In genomic region chr18:11104307-11104706, GRCh38 we compare ENCODE assay signal across 17 cellular contexts. TPM values are rescaled to one million over a fixed set of nuclear protein-coding genes. Genes with fewer than 3 reads are reported as not detected.
DNase-seq lines count a peak whose midpoint lies in the region; ATAC-seq and TF ChIP-seq lines count a peak whose summit lies in the region.
"Had no signal": no experiment of that assay in that cellular context is flagged by ENCODE, and none has a peak within 500 bp of the region (broad histone marks: within the 10 kb centered on the region; RNA-seq: fewer than 3 reads in every experiment).

No MANE protein-coding gene starts in this region.

- no peak overlapping the region for H3K4me3 Mint-ChIP-seq in glutamatergic neuron (ENCODE audit: unreplicated experiment)
- H3K4me3 Mint-ChIP-seq: CD8-positive, alpha-beta T cell had no signal

- no peaks in the 10 kb centered on the region for H3K4me1 Mint-ChIP-seq in glutamatergic neuron (ENCODE audit: low read depth, unreplicated experiment)

- TF ChIP-seq CTCF in glutamatergic neuron (IDR thresholded peaks at IDR 0.05; ENCODE audit: partially characterized antibody, unreplicated experiment) = no peak

- H3K9me3 Mint-ChIP-seq in glutamatergic neuron (ENCODE audit: unreplicated experiment) = peaks cover 2% of the 10 kb centered on the region
- H3K9me3 Mint-ChIP-seq: CD8-positive, alpha-beta T cell had no signal

- ATAC-seq in HG03175 (IDR thresholded peaks at IDR 0.05; ENCODE audit: unreplicated experiment) = no peak
- ATAC-seq: CD8-positive, alpha-beta T cell; K562; Panc1 had no signal

- no peaks in the 10 kb centered on the region for H3K36me3 Mint-ChIP-seq in glutamatergic neuron (ENCODE audit: unreplicated experiment)
- H3K36me3 Mint-ChIP-seq: CD8-positive, alpha-beta T cell had no signal

- H3K27ac Mint-ChIP-seq in glutamatergic neuron (ENCODE audit: unreplicated experiment) = peak overlapping the region; percentile 28
- H3K27ac Mint-ChIP-seq: CD8-positive, alpha-beta T cell had no signal

- H3K27me3 Mint-ChIP-seq in glutamatergic neuron (ENCODE audit: unreplicated experiment) = no peaks in the 10 kb centered on the region

- DNase-seq in NCI-H2196 (lab: John Stamatoyannopoulos, UW; ENCODE audit: unreplicated experiment) (peak; percentile 60), glutamatergic neuron (no peak), mucosa of gallbladder (ENCODE audit: low spot score) (peak; percentile 66), kidney tubule cell (ENCODE audit: low spot score) (no peak), NCI-H2107 treated with DMSO at 0.1 percent for 48 hours (lab: John Stamatoyannopoulos, UW; ENCODE audit: unreplicated experiment) (no peak), NCI-H1436 (lab: John Stamatoyannopoulos, UW) (no peak)
- DNase-seq: ACHN; CD8-positive, alpha-beta T cell; MG63; NCI-H1417; NCI-H187; NCI-H226; NCI-H524 treated with DMSO at 0.1 percent for 48 hours; NCI-H82 had no signal

RNA-seq across cellular contexts. Expression of gene PIEZO2, which starts 45.1 kb away (rescaled TPM):
- 50.1 TPM for total RNA-seq in glutamatergic neuron (ENCODE audit: unreplicated experiment)
- 1.5 TPM for total RNA-seq in mucosa of gallbladder
- total RNA-seq: CD8-positive, alpha-beta T cell had no signal

Comparison
In these comparisons a context has a peak if more than half of its experiments do, and no peak if none do; other contexts are left out.
1. DNase-seq: peak in NCI-H2196 (single experiment) and mucosa of gallbladder (single experiment); none in glutamatergic neuron (single experiment), kidney tubule cell (single experiment), NCI-H2107 treated with DMSO at 0.1 percent for 48 hours (single experiment) and NCI-H1436 (single experiment).
2. RNA of gene PIEZO2, which starts 45.1 kb away (total RNA-seq): 50.1 TPM in glutamatergic neuron (single experiment); 1.5 TPM in mucosa of gallbladder (single experiment); every median in the first group is over 10 times any median in the second.